Comparison of ENCODE assay signal across 21 cellular contexts in the genomic region with DNA sequence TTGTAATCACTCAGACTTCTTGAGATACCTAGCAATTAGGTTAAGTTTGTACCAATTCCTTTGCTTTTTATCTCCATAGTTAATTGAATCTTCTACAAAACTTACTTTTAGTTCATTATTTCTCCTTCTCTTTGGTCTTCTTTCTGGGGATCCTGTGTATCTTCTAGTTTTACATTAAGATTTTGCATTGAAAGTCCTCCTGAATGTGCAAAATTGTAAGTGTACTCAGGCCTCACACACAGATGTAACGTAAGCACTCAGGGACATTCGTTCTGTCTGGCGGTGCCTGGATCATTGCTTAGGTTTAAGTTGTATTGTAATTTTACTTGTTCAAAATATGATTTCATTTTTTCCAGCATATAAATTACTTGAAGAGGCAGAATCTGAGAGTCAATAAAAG.
"Had no signal": no experiment of that assay in that cellular context is flagged by ENCODE, and none has a peak within 500 bp of the region (broad histone marks: within the 10 kb centered on the region; RNA-seq: fewer than 3 reads in every experiment).

No MANE protein-coding gene starts in this region.

- H3K4me1 ChIP-seq: SJCRH30 had no signal

- ATAC-seq: activated CD8-positive, alpha-beta T cell treated with anti-CD3 and anti-CD28 coated beads for 36 hours; activated T-cell treated with anti-CD3 and anti-CD28 coated beads, Interleukin-2, amount 50 U/mL, for 72 hours had no signal

- H3K9me3 ChIP-seq: Peyer's patch, SJCRH30, SK-N-SH had no signal

- DNase-seq: activated CD4-positive, alpha-beta T cell treated with anti-CD3 and anti-CD28 coated beads for 4 hours; activated CD8-positive, alpha-beta memory T cell treated with anti-CD3 and anti-CD28 coated beads, Interleukin-2, amount 50 U/mL, for 4 hours; activated CD8-positive, alpha-beta T cell treated with anti-CD3 and anti-CD28 coated beads for 36 hours; activated gamma-delta T cell treated with Interleukin-2 at 50 U/mL for 16 hours; activated naive CD4-positive, alpha-beta T cell treated with anti-CD3 and anti-CD28 coated beads, Interleukin-2, amount 10 ng/mL, durations not matched to agents 7 days and 5 days; activated naive CD8-positive, alpha-beta T cell treated with anti-CD3 and anti-CD28 coated beads for 36 hours; activated T-cell treated with anti-CD3 and anti-CD28 coated beads, Interleukin-2, amount 50 U/mL, for 72 hours; central memory CD4-positive, alpha-beta T cell; KG1; NCI-H1092; NCI-H1417; NCI-H187 treated with DMSO at 0.1 percent for 48 hours; NCI-H2081 treated with DMSO at 0.1 percent for 48 hours; NCI-H446; Peyer's patch; Right ventricle myocardium superior; SJCRH30; SK-N-SH; T-helper 1 cell had no signal

- H3K36me3 ChIP-seq: Peyer's patch, SJCRH30 had no signal

- H3K27ac ChIP-seq: Peyer's patch, RWPE1, SJCRH30, VCaP had no signal

- H3K27me3 ChIP-seq: Peyer's patch, SJCRH30 had no signal

- H3K4me3 ChIP-seq: Peyer's patch, SJCRH30 had no signal
